Comparison of ENCODE assay signal across 17 cellular contexts in the genomic region with DNA sequence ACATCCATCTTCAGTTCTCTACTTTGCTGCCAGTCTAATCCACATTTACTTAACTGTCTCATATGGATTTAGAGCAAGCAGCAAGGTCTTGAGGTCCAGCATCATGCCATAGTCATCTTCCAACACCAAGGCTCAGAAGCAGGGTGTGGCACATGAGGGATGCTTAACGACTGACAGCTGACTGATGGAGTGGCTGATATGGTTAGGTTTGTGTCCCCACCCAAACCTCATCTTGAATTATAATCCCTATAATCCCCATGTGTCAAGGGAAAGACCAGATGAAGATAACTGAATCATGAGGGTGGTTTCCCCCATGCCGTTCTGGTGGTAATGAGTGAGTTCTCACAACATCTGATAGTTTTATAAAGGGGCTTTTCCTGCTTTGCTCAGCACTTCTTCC.
"Had no signal": no experiment of that assay in that cellular context is flagged by ENCODE, and none has a peak within 500 bp of the region (broad histone marks: within the 10 kb centered on the region; RNA-seq: fewer than 3 reads in every experiment).

No MANE protein-coding gene starts in this region.

- H3K27me3 Mint-ChIP-seq: T-cell had no signal

- ATAC-seq: T-cell had no signal

- H3K9me3 ChIP-seq: MG63, SK-N-SH had no signal

- H3K9me3 Mint-ChIP-seq: T-cell had no signal

- H3K27ac Mint-ChIP-seq: T-cell had no signal

- DNase-seq: Karpas-422, KG1, MG63, NCI-H1092 treated with DMSO at 0.1 percent for 48 hours, NCI-H1436, NCI-H187 treated with DMSO at 0.1 percent for 48 hours, NCI-H2029 treated with DMSO at 0.1 percent for 48 hours, NCI-H2171 treated with DMSO at 0.1 percent for 48 hours, NCI-H345, NCI-H446 treated with DMSO at 0.1 percent for 48 hours, NCI-H510A treated with DMSO at 0.1 percent for 48 hours, NCI-H526, RPMI8226, SHP77, SK-N-SH, SW 1271, T-cell had no signal

- H3K4me3 Mint-ChIP-seq: T-cell had no signal
